ENCODE assay signal across 8 cellular contexts in the genomic region with DNA sequence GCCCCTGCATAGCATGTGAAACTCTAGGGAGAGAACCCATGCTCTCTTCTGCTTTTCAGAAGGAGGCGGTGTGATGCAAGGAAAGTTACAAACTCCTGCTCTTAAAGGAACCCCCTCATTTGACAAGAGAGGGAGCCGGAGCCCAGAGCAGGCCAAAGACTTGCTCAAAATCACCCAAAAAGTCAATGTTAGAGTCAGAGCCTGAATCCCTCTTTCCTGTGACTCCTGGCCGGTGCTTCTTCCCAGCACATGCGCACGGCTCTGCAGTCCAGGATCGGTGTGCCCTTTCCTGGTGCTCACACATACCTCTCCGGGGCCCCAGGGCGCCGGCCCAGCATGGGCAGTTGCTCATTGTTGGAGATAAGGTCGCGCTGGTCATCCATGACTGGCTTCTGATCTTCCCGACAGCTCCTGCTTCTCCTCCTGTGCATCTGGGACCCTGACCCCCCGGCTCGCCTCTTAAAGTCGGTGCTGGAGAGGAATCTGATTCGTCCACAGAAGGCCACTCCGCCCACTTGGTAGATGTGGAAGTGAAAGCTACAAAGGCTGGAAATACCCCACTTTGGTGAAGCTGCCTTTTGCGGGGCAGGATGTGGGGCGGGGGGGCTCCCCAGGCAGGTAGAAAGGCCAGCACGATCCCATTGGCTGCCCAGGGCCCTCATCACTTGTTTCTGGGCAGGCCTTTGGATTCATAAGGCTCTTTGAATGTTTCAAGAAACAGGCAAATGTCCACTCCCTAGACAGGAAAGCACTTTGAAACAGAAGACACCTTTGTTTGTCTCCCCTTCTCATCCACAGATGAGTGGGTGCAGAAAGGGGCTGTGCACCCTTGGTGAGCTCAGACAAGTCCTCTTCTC. TPM values are rescaled to one million over a fixed set of nuclear protein-coding genes. Genes with fewer than 3 reads are reported as not detected.
A peak's percentile ranks its signal among the peaks of the same experiment; 100 is the strongest.
DNase-seq lines count a peak whose midpoint lies in the region; ATAC-seq and TF ChIP-seq lines count a peak whose summit lies in the region.

A gene (minus strand): TSS at position 592 of the 857 bp plus-strand sequence. CDS start 161 bp downstream, at position 431.

- peak; percentile 100 for TF ChIP-seq POLR2A in GM18526 (IDR thresholded peaks at IDR 0.05; ENCODE audit: extremely low read depth, insufficient read length)
- TF ChIP-seq POLR2A in Raji (IDR thresholded peaks at IDR 0.05; ENCODE audit: insufficient read depth, low read depth, low read length): peak; percentile 100
- TF ChIP-seq POLR2A in tibial nerve (IDR thresholded peaks at IDR 0.05): peak in 1 of 2 donors; percentile 70

- ATAC-seq in HG03045 (IDR thresholded peaks at IDR 0.05; ENCODE audit: unreplicated experiment) (peak; percentile 73), Right ventricle myocardium inferior (peak; percentile 54)

- intact Hi-C loops in Right ventricle myocardium inferior (cut with DNase I): no loop called here

- H3K27ac ChIP-seq in tibial nerve: peak within 1 kb of the TSS; percentile 68 to 95 (median 89)

- H3K9me3 ChIP-seq in tibial nerve: no peaks in the 10 kb centered on the region

- peak within 1 kb of the TSS; percentile 35 to 65 (median 51) for H3K4me3 ChIP-seq in tibial nerve

- H3K27me3 ChIP-seq in tibial nerve: no peaks in the 10 kb centered on the region

- H3K36me3 ChIP-seq in tibial nerve: peaks cover 0 to 8% (median 2%) of the 10 kb centered on the region in 3 donors

- no peak for TF ChIP-seq CTCF in tibial nerve (IDR thresholded peaks at IDR 0.05)

- 23 to 25% methylated on average over 17 to 20 of the region's 20 CpGs for WGBS in tibial nerve, 2 donors

- H3K4me1 ChIP-seq in tibial nerve: peaks cover 0 to 35% (median 28%) of the 10 kb centered on the region in 4 donors

- DNase-seq in activated gamma-delta T cell treated with anti-CD3 and anti-CD28 coated beads, Interleukin-2, amount 50 U/mL, for 16 hours (ENCODE audit: low read depth): peak; percentile 91
- DNase-seq in Right ventricle myocardium inferior (ENCODE audit: missing footprints) (peak; percentile 89), pons (ENCODE audit: low spot score) (peak; percentile 92), tibial nerve (ENCODE audit: low spot score in 2 of 2) (peak; percentile 63 to 83), inferior parietal cortex (ENCODE audit: extremely low spot score) (no peak)

- peak in 1 of 2 donors; percentile 77 for TF ChIP-seq EP300 in tibial nerve (IDR thresholded peaks at IDR 0.05)

RNA-seq across cellular contexts. Expression of the gene that starts here (rescaled TPM):
- 327 TPM for total RNA-seq in Right ventricle myocardium inferior
- 1,000 to 10,000 TPM in 1 of 4 donors, 100 to 1,000 TPM in 3; 309 to 1,049 (median 557) TPM for total RNA-seq in tibial nerve
